ENCODE assay signal across 8 cellular contexts in the genomic region with DNA sequence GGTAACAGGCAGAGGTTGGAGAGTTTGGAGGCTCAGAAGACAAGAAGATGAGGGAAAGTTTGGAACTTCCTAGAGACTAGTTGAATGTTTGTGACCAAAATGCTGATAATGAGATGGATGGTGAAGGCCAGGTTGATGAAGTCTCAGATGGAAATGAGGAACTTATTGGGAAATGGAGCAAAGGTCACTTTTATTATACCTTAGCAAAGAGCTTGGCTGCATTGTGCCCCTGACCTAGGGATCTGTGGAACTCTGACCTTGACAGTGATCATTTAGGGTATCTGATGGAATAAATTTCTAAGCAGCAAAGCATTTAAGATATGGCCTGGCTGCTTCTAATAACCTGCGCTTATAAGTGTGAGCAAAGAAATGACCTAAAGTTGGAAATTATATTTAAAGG. TPM values are rescaled to one million over a fixed set of nuclear protein-coding genes. Genes with fewer than 3 reads are reported as not detected.
"Had no signal": no experiment of that assay in that cellular context is flagged by ENCODE, and none has a peak within 500 bp of the region (broad histone marks: within the 10 kb centered on the region; RNA-seq: fewer than 3 reads in every experiment).

No MANE protein-coding gene starts in this region.

- H3K27ac ChIP-seq: HL-60 had no signal

- H3K4me3 ChIP-seq: K562 had no signal

- ATAC-seq: K562 had no signal

- FAIRE-seq: HTR-8/SVneo, K562 had no signal

- DNase-seq: IMR-90, KBM-7, KG1 had no signal

RNA-seq across cellular contexts. Expression of gene FAM3B, which starts 17.2 kb away (rescaled TPM):
- total RNA-seq: HT-29, IMR-90 had no signal
- polyA plus RNA-seq: IgD-negative memory B cell, IMR-90 had no signal
